ENCODE assay signal across 1 cellular context in genomic region chr19:44912854-44913253, GRCh38.
A peak's percentile ranks its signal among the peaks of the same experiment; 100 is the strongest.
TF ChIP-seq lines count a peak whose summit lies in the region.

No MANE protein-coding gene starts in this region.

TF ChIP-seq in HepG2, 621 proteins besides CTCF, POLR2A, EP300 and RAD21 (continued from another document and continues in another):
- TF ChIP-seq, protein P1, sequence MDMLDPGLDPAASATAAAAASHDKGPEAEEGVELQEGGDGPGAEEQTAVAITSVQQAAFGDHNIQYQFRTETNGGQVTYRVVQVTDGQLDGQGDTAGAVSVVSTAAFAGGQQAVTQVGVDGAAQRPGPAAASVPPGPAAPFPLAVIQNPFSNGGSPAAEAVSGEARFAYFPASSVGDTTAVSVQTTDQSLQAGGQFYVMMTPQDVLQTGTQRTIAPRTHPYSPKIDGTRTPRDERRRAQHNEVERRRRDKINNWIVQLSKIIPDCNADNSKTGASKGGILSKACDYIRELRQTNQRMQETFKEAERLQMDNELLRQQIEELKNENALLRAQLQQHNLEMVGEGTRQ (IDR thresholded peaks at IDR 0.05; ENCODE audit: low read depth, low read length), result 0 out of 2 replicates have a peak, but pooled peaks have one; percentile 13
- TF ChIP-seq, protein P1 (CRISPR knock-in tag; IDR thresholded peaks at IDR 0.05; ENCODE audit: borderline replicate concordance), result peak; percentile 58; the same call in 1 of the 2 replicates
- TF ChIP-seq ZNF589 (CRISPR knock-in tag; conservative IDR thresholded peaks at IDR 0.05) (peak; percentile 84), ZNF414 (CRISPR knock-in tag; IDR thresholded peaks at IDR 0.05) (0 out of 2 replicates have a peak, but pooled peaks have one; percentile 60), MAFK (conservative IDR thresholded peaks at IDR 0.05 in 1 of 2, IDR thresholded peaks at IDR 0.05 in 1 of 2; ENCODE audit: low read length in 2 of 2) (no peak), NFE2 (CRISPR knock-in tag; IDR thresholded peaks at IDR 0.05) (no peak), ZNF83 (CRISPR knock-in tag; IDR thresholded peaks at IDR 0.05; ENCODE audit: borderline replicate concordance) (no peak), AHR (CRISPR knock-in tag; IDR thresholded peaks at IDR 0.05) (no peak), GABPA (IDR thresholded peaks at IDR 0.05; ENCODE audit: low read depth, low read length) (no peak), GABPA (CRISPR knock-in tag; IDR thresholded peaks at IDR 0.05; ENCODE audit: low read depth) (peak; percentile 30; the same call in 1 of the 2 replicates), ZNF543 (CRISPR knock-in tag; IDR thresholded peaks at IDR 0.05) (peak; percentile 80; the same call in 1 of the 2 replicates), ZNF773 (CRISPR knock-in tag; IDR thresholded peaks at IDR 0.05; ENCODE audit: borderline replicate concordance) (no peak), ZNF282 (IDR thresholded peaks at IDR 0.05; ENCODE audit: partially characterized antibody) (no peak), ZNF629 (CRISPR knock-in tag; conservative IDR thresholded peaks at IDR 0.05) (no peak), SSRP1 (CRISPR knock-in tag; IDR thresholded peaks at IDR 0.05) (no peak), ZBTB38 (CRISPR knock-in tag; IDR thresholded peaks at IDR 0.05) (no peak), NFE2L1 (CRISPR knock-in tag; IDR thresholded peaks at IDR 0.05; ENCODE audit: borderline replicate concordance) (no peak), MTA1 (CRISPR knock-in tag; IDR thresholded peaks at IDR 0.05; ENCODE audit: borderline replicate concordance) (peak; percentile 90; the same call in 1 of the 2 replicates), STAG1 (CRISPR knock-in tag; IDR thresholded peaks at IDR 0.05) (0 out of 2 replicates have a peak, but pooled peaks have one; percentile 2), ZNF530 (CRISPR knock-in tag; IDR thresholded peaks at IDR 0.05; ENCODE audit: low read depth) (no peak), MTA3 (CRISPR knock-in tag; IDR thresholded peaks at IDR 0.05) (no peak), PRMT3 (CRISPR knock-in tag; IDR thresholded peaks at IDR 0.05; ENCODE audit: borderline replicate concordance, low read depth) (no peak), ZFP1 (CRISPR knock-in tag; IDR thresholded peaks at IDR 0.05) (0 out of 2 replicates have a peak, but pooled peaks have one; percentile 23), NR1H2 (CRISPR knock-in tag; IDR thresholded peaks at IDR 0.05; ENCODE audit: borderline replicate concordance, low read depth) (peak; percentile 100), MAF1 (CRISPR knock-in tag; IDR thresholded peaks at IDR 0.05; ENCODE audit: borderline replicate concordance) (no peak), ZNF431 (CRISPR knock-in tag; IDR thresholded peaks at IDR 0.05; ENCODE audit: borderline replicate concordance, low read depth) (peak; percentile 31; the same call in 1 of the 2 replicates), PHF5A (CRISPR knock-in tag; IDR thresholded peaks at IDR 0.05; ENCODE audit: low read depth, unreplicated experiment) (no peak), MAZ (IDR thresholded peaks at IDR 0.05; ENCODE audit: borderline replicate concordance, low read depth, low read length) (no peak), MAZ (CRISPR knock-in tag; IDR thresholded peaks at IDR 0.05; ENCODE audit: low read depth) (peak; percentile 47; the same call in 1 of the 2 replicates), KDM5B (CRISPR knock-in tag; IDR thresholded peaks at IDR 0.05; ENCODE audit: borderline replicate concordance) (peak; percentile 21; the same call in 1 of the 2 replicates), CBX5 (CRISPR knock-in tag; IDR thresholded peaks at IDR 0.05; ENCODE audit: borderline replicate concordance) (peak; percentile 66; the same call in 1 of the 2 replicates), SKI (IDR thresholded peaks at IDR 0.05; ENCODE audit: partially characterized antibody) (peak; percentile 96), ZNF557 (CRISPR knock-in tag; IDR thresholded peaks at IDR 0.05) (no peak), ZNF792 (CRISPR knock-in tag; IDR thresholded peaks at IDR 0.05) (0 out of 2 replicates have a peak, but pooled peaks have one; percentile 49), HDAC6 (IDR thresholded peaks at IDR 0.05; ENCODE audit: low read depth, low read length) (no peak), ISX (CRISPR knock-in tag; conservative IDR thresholded peaks at IDR 0.05) (no peak), PAX8 (CRISPR knock-in tag; IDR thresholded peaks at IDR 0.05; ENCODE audit: borderline replicate concordance) (no peak), EHMT2 (IDR thresholded peaks at IDR 0.05; ENCODE audit: borderline replicate concordance, low read depth, low read length) (no peak), ARNT2 (CRISPR knock-in tag; IDR thresholded peaks at IDR 0.05; ENCODE audit: low read depth) (no peak), CCDC6 (CRISPR knock-in tag; IDR thresholded peaks at IDR 0.05) (peak; percentile 62; the same call in 1 of the 2 replicates), SIN3A (IDR thresholded peaks at IDR 0.05; ENCODE audit: borderline replicate concordance, low read depth, low read length) (no peak), KAT7 (CRISPR knock-in tag; IDR thresholded peaks at IDR 0.05; ENCODE audit: borderline replicate concordance) (peak; percentile 43; the same call in 1 of the 2 replicates), ZNF10 (CRISPR knock-in tag; IDR thresholded peaks at IDR 0.05; ENCODE audit: borderline replicate concordance, low read depth) (no peak), ZNF136 (CRISPR knock-in tag; IDR thresholded peaks at IDR 0.05; ENCODE audit: low read depth) (no peak), TBL1XR1 (IDR thresholded peaks at IDR 0.05; ENCODE audit: borderline replicate concordance, low read length, partially characterized antibody) (peak; percentile 86), GLI4 (CRISPR knock-in tag; IDR thresholded peaks at IDR 0.05; ENCODE audit: borderline replicate concordance) (no peak)
- TF ChIP-seq, protein P2, sequence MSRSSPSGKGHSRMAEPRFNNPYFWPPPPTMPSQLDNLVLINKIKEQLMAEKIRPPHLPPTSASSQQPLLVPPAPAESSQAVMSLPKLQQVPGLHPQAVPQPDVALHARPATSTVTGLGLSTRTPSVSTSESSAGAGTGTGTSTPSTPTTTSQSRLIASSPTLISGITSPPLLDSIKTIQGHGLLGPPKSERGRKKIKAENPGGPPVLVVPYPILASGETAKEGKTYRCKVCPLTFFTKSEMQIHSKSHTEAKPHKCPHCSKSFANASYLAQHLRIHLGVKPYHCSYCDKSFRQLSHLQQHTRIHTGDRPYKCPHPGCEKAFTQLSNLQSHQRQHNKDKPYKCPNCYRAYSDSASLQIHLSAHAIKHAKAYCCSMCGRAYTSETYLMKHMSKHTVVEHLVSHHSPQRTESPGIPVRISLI (CRISPR knock-in tag; IDR thresholded peaks at IDR 0.05; ENCODE audit: borderline replicate concordance), result peak; percentile 55; the same call in 1 of the 2 replicates
- TF ChIP-seq, protein P3, sequence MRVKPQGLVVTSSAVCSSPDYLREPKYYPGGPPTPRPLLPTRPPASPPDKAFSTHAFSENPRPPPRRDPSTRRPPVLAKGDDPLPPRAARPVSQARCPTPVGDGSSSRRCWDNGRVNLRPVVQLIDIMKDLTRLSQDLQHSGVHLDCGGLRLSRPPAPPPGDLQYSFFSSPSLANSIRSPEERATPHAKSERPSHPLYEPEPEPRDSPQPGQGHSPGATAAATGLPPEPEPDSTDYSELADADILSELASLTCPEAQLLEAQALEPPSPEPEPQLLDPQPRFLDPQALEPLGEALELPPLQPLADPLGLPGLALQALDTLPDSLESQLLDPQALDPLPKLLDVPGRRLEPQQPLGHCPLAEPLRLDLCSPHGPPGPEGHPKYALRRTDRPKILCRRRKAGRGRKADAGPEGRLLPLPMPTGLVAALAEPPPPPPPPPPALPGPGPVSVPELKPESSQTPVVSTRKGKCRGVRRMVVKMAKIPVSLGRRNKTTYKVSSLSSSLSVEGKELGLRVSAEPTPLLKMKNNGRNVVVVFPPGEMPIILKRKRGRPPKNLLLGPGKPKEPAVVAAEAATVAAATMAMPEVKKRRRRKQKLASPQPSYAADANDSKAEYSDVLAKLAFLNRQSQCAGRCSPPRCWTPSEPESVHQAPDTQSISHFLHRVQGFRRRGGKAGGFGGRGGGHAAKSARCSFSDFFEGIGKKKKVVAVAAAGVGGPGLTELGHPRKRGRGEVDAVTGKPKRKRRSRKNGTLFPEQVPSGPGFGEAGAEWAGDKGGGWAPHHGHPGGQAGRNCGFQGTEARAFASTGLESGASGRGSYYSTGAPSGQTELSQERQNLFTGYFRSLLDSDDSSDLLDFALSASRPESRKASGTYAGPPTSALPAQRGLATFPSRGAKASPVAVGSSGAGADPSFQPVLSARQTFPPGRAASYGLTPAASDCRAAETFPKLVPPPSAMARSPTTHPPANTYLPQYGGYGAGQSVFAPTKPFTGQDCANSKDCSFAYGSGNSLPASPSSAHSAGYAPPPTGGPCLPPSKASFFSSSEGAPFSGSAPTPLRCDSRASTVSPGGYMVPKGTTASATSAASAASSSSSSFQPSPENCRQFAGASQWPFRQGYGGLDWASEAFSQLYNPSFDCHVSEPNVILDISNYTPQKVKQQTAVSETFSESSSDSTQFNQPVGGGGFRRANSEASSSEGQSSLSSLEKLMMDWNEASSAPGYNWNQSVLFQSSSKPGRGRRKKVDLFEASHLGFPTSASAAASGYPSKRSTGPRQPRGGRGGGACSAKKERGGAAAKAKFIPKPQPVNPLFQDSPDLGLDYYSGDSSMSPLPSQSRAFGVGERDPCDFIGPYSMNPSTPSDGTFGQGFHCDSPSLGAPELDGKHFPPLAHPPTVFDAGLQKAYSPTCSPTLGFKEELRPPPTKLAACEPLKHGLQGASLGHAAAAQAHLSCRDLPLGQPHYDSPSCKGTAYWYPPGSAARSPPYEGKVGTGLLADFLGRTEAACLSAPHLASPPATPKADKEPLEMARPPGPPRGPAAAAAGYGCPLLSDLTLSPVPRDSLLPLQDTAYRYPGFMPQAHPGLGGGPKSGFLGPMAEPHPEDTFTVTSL (CRISPR knock-in tag; IDR thresholded peaks at IDR 0.05; ENCODE audit: borderline replicate concordance), result no peak
- TF ChIP-seq, protein P4, sequence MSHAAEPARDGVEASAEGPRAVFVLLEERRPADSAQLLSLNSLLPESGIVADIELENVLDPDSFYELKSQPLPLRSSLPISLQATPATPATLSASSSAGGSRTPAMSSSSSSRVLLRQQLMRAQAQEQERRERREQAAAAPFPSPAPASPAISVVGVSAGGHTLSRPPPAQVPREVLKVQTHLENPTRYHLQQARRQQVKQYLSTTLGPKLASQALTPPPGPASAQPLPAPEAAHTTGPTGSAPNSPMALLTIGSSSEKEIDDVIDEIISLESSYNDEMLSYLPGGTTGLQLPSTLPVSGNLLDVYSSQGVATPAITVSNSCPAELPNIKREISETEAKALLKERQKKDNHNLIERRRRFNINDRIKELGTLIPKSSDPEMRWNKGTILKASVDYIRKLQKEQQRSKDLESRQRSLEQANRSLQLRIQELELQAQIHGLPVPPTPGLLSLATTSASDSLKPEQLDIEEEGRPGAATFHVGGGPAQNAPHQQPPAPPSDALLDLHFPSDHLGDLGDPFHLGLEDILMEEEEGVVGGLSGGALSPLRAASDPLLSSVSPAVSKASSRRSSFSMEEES (CRISPR knock-in tag; IDR thresholded peaks at IDR 0.05), result peak; percentile 95
- TF ChIP-seq, protein P5, sequence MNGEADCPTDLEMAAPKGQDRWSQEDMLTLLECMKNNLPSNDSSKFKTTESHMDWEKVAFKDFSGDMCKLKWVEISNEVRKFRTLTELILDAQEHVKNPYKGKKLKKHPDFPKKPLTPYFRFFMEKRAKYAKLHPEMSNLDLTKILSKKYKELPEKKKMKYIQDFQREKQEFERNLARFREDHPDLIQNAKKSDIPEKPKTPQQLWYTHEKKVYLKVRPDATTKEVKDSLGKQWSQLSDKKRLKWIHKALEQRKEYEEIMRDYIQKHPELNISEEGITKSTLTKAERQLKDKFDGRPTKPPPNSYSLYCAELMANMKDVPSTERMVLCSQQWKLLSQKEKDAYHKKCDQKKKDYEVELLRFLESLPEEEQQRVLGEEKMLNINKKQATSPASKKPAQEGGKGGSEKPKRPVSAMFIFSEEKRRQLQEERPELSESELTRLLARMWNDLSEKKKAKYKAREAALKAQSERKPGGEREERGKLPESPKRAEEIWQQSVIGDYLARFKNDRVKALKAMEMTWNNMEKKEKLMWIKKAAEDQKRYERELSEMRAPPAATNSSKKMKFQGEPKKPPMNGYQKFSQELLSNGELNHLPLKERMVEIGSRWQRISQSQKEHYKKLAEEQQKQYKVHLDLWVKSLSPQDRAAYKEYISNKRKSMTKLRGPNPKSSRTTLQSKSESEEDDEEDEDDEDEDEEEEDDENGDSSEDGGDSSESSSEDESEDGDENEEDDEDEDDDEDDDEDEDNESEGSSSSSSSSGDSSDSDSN (CRISPR knock-in tag; IDR thresholded peaks at IDR 0.05), result peak; percentile 31; the same call in 1 of the 2 replicates
- TF ChIP-seq, protein P6, sequence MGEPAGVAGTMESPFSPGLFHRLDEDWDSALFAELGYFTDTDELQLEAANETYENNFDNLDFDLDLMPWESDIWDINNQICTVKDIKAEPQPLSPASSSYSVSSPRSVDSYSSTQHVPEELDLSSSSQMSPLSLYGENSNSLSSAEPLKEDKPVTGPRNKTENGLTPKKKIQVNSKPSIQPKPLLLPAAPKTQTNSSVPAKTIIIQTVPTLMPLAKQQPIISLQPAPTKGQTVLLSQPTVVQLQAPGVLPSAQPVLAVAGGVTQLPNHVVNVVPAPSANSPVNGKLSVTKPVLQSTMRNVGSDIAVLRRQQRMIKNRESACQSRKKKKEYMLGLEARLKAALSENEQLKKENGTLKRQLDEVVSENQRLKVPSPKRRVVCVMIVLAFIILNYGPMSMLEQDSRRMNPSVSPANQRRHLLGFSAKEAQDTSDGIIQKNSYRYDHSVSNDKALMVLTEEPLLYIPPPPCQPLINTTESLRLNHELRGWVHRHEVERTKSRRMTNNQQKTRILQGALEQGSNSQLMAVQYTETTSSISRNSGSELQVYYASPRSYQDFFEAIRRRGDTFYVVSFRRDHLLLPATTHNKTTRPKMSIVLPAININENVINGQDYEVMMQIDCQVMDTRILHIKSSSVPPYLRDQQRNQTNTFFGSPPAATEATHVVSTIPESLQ (CRISPR knock-in tag; conservative IDR thresholded peaks at IDR 0.05), result no peak
- TF ChIP-seq, protein P7, sequence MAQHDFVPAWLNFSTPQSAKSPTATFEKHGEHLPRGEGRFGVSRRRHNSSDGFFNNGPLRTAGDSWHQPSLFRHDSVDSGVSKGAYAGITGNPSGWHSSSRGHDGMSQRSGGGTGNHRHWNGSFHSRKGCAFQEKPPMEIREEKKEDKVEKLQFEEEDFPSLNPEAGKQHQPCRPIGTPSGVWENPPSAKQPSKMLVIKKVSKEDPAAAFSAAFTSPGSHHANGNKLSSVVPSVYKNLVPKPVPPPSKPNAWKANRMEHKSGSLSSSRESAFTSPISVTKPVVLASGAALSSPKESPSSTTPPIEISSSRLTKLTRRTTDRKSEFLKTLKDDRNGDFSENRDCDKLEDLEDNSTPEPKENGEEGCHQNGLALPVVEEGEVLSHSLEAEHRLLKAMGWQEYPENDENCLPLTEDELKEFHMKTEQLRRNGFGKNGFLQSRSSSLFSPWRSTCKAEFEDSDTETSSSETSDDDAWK (CRISPR knock-in tag; IDR thresholded peaks at IDR 0.05), result no peak
